ENCODE assay signal across 19 cellular contexts in genomic region chr16:27270389-27270788, GRCh38. TPM values are rescaled to one million over a fixed set of nuclear protein-coding genes. Genes with fewer than 3 reads are reported as not detected.
DNase-seq lines count a peak whose midpoint lies in the region; ATAC-seq lines count a peak whose summit lies in the region.
"Had no signal": no experiment of that assay in that cellular context is flagged by ENCODE, and none has a peak within 500 bp of the region (broad histone marks: within the 10 kb centered on the region; RNA-seq: fewer than 3 reads in every experiment).

No MANE protein-coding gene starts in this region.

- H3K4me1 Mint-ChIP-seq in activated naive CD8-positive, alpha-beta T cell treated with anti-CD3 and anti-CD28 coated beads for 36 hours = peaks cover 66% of the 10 kb centered on the region

- H3K36me3 Mint-ChIP-seq in activated naive CD8-positive, alpha-beta T cell treated with anti-CD3 and anti-CD28 coated beads for 36 hours = peaks cover 50% of the 10 kb centered on the region

- no peaks in the 10 kb centered on the region for H3K9me3 ChIP-seq in Karpas-422 (ENCODE audit: low read length)
- H3K9me3 ChIP-seq: BLaER1 treated with 17β-estradiol and CSF1 and Interleukin-3, amounts not matched to agents 10 nM and 100 nM; SK-N-SH; thoracic aorta had no signal

- ATAC-seq in HG03457 (IDR thresholded peaks at IDR 0.05; ENCODE audit: unreplicated experiment) (no peak), GM18858 (IDR thresholded peaks at IDR 0.05; ENCODE audit: unreplicated experiment) (no peak)
- ATAC-seq: left colon had no signal

- no peak overlapping the region for H3K27ac ChIP-seq in Karpas-422 (ENCODE audit: low read length)
- H3K27ac ChIP-seq: BLaER1 treated with 17β-estradiol and CSF1 and Interleukin-3, amounts not matched to agents 10 nM and 100 nM; coronary artery; thoracic aorta had no signal

- H3K4me2 ChIP-seq in Karpas-422 (ENCODE audit: low read depth, low read length, poor library complexity, severe bottlenecking) = peak overlapping the region; percentile 92

- no peaks in the 10 kb centered on the region for H3K9me2 ChIP-seq in Karpas-422 (replicated peaks; ENCODE audit: insufficient read depth, low read length)
- H3K9me2 ChIP-seq: SK-N-SH had no signal

- no peaks in the 10 kb centered on the region for H3K27me3 Mint-ChIP-seq in activated naive CD8-positive, alpha-beta T cell treated with anti-CD3 and anti-CD28 coated beads for 36 hours

- peaks cover 8% of the 10 kb centered on the region for H3K9me3 Mint-ChIP-seq in activated naive CD8-positive, alpha-beta T cell treated with anti-CD3 and anti-CD28 coated beads for 36 hours

- no peaks in the 10 kb centered on the region for H3K36me3 ChIP-seq in Karpas-422 (ENCODE audit: insufficient read depth, low read length)
- H3K36me3 ChIP-seq: BLaER1 treated with 17β-estradiol and CSF1 and Interleukin-3, amounts not matched to agents 10 nM and 100 nM; MG63; thoracic aorta had no signal

- no peak overlapping the region for H3K4me3 Mint-ChIP-seq in activated naive CD8-positive, alpha-beta T cell treated with anti-CD3 and anti-CD28 coated beads for 36 hours

- H2AFZ ChIP-seq in Karpas-422 (ENCODE audit: low read length) = no peak overlapping the region

- peak; percentile 38 for DNase-seq in activated CD8-positive, alpha-beta memory T cell treated with anti-CD3 and anti-CD28 coated beads for 24 hours
- no peak for DNase-seq in activated CD8-positive, alpha-beta memory T cell treated with anti-CD3 and anti-CD28 coated beads, Interleukin-2, amount 50 U/mL, for 4 hours
- no peak for DNase-seq in Karpas-422
- DNase-seq in activated naive CD8-positive, alpha-beta T cell treated with anti-CD3 and anti-CD28 coated beads for 36 hours = no peak
- peak; percentile 57 for DNase-seq in stimulated activated CD8-positive, alpha-beta memory T cell treated with anti-CD3 and anti-CD28 coated beads, Interleukin-4, amount 100 ng/mL, for 48 hours
- no peak for DNase-seq in NCI-H82 (lab: John Stamatoyannopoulos, UW)
- DNase-seq: activated CD4-positive, CD25-positive, alpha-beta regulatory T cell; left colon; MG63; NCI-H1436; NCI-H510A treated with DMSO at 0.1 percent for 48 hours; RPMI8226; SK-N-SH; T-helper 9 cell had no signal

- no peak overlapping the region for H3K9ac ChIP-seq in Karpas-422 (ENCODE audit: low read length)
- H3K9ac ChIP-seq: BLaER1 treated with 17β-estradiol and CSF1 and Interleukin-3, amounts not matched to agents 10 nM and 100 nM; SK-N-SH had no signal

- 0 out of 2 replicates have a peak overlapping the region, but pooled peaks have one; percentile 20 for H3K4me3 ChIP-seq in Karpas-422 (ENCODE audit: low read length)
- H3K4me3 ChIP-seq: BLaER1 treated with 17β-estradiol and CSF1 and Interleukin-3, amounts not matched to agents 10 nM and 100 nM; coronary artery; MG63; thoracic aorta had no signal

- peaks cover 24% of the 10 kb centered on the region for H3K4me1 ChIP-seq in Karpas-422 (ENCODE audit: low read length)

- H4K20me1 ChIP-seq in Karpas-422 (ENCODE audit: insufficient read depth, low read depth, low read length) = no peaks in the 10 kb centered on the region
- H4K20me1 ChIP-seq: BLaER1 treated with 17β-estradiol and CSF1 and Interleukin-3, amounts not matched to agents 10 nM and 100 nM had no signal

- H3K27me3 ChIP-seq in Karpas-422 (ENCODE audit: low read length) = no peaks in the 10 kb centered on the region
- H3K27me3 ChIP-seq: BLaER1 treated with 17β-estradiol and CSF1 and Interleukin-3, amounts not matched to agents 10 nM and 100 nM; MG63 had no signal

- peaks cover 20% of the 10 kb centered on the region for H3K79me2 ChIP-seq in Karpas-422 (ENCODE audit: low read length)

- H3K27ac Mint-ChIP-seq in activated naive CD8-positive, alpha-beta T cell treated with anti-CD3 and anti-CD28 coated beads for 36 hours = peak overlapping the region; percentile 52

RNA-seq across cellular contexts. Expression of gene NSMCE1, which starts 1.8 kb away (rescaled TPM):
- total RNA-seq in Karpas-422 (2014; rRNA removed; shearing (Covaris generic); ENCODE audit: low replicate concordance) = 59.2 and 77.8 TPM in 2 replicates
- 100 to 1,000 TPM; 133 to 146 TPM for total RNA-seq in activated naive CD8-positive, alpha-beta T cell treated with anti-CD3 and anti-CD28 coated beads for 36 hours

RNA-seq across cellular contexts. Expression of gene IL4R, which starts 43.4 kb away (rescaled TPM):
- total RNA-seq in Karpas-422 (2014; rRNA removed; shearing (Covaris generic); ENCODE audit: low replicate concordance) = 0.94 and 12.0 TPM in 2 replicates
- total RNA-seq in activated naive CD8-positive, alpha-beta T cell treated with anti-CD3 and anti-CD28 coated beads for 36 hours = 100 to 1,000 TPM; 183 to 190 TPM

Comparison
In these comparisons a context has a peak if more than half of its experiments do, and no peak if none do; other contexts are left out.
1. DNase-seq: peak in activated CD8-positive, alpha-beta memory T cell treated with anti-CD3 and anti-CD28 coated beads for 24 hours (single experiment) and stimulated activated CD8-positive, alpha-beta memory T cell treated with anti-CD3 and anti-CD28 coated beads, Interleukin-4, amount 100 ng/mL, for 48 hours (single experiment); none in activated CD8-positive, alpha-beta memory T cell treated with anti-CD3 and anti-CD28 coated beads, Interleukin-2, amount 50 U/mL, for 4 hours (single experiment), Karpas-422 (single experiment), activated naive CD8-positive, alpha-beta T cell treated with anti-CD3 and anti-CD28 coated beads for 36 hours (single experiment) and NCI-H82 (single experiment).
2. RNA of gene IL4R, which starts 43.4 kb away (total RNA-seq): 183 to 190 TPM in activated naive CD8-positive, alpha-beta T cell treated with anti-CD3 and anti-CD28 coated beads for 36 hours; 0.94 to 12.0 TPM in Karpas-422; every median in the first group is over 10 times any median in the second.